8 cellular contexts compared by ENCODE assay signal in the genomic region with DNA sequence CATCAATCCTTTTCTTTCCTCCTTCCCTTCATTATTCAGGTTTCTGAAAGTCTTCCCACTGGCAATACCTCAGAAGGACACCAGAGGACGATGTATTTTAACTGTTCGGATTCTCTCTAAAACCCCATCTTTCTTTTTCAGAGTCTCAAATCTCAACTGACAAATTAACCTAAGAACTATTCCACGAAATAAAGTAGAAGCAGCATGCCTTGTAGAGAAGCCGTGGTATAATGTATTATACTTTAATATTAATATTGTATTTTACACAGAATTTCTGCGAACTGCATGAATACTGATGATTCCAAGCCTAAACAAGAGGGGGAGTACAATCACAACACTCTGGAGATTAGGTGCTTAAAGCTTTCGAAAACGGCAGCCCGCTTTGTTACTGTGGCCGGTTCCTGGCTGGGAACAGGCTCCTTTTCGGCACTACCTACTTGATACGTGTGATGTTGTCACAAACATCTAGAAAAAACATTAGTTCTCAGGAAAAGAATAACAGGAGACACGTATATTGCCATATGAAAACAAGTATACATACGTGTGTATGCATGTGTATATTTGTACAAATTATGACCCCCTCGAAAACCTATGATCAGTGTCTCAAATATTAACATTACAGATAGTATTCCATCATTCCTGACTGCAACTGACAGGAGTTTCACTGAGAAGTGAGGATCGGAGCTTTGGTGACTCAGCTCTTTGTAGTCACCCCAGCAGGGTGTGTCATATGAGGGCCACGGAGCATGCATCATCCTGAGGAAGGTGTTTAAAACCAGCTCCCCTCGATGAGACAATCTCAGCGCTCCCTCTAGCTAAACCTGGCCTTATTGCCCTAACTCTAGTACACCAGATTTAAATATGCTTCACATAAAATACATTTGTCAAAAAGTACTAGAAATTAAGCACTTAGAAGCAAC.
DNase-seq lines count a peak whose midpoint lies in the region; ATAC-seq and TF ChIP-seq lines count a peak whose summit lies in the region.

No MANE protein-coding gene starts in this region.

- H3K9me3 Mint-ChIP-seq in Calu3 (ENCODE audit: low read depth, unreplicated experiment): no peaks in the 10 kb centered on the region

- no peaks in the 10 kb centered on the region for H3K9me2 ChIP-seq in PC-3 (replicated peaks; ENCODE audit: low read length)

- POLR2A ChIA-PET in PC-3 (lab: Charles Lee; ENCODE audit: unreplicated experiment): interaction anchor here (0.5 to 0.7 kb wide), 2 partner anchors 396 to 474 kb away, joined by 3 to 4 read pairs; no protein-coding TSS in a partner anchor

- intact Hi-C loops in Calu3 (cut with micrococcal nuclease; ENCODE audit: unreplicated experiment): loop anchor here (1.0 to 2.0 kb wide), 4 partner anchors 268 to 528 kb away; no protein-coding TSS in a partner anchor
- intact Hi-C loops in PC-3 (cut with micrococcal nuclease): loop anchor here (1.0 to 5.0 kb wide), 4 partner anchors 138 to 528 kb away; no protein-coding TSS in a partner anchor
- intact Hi-C loops in mammary epithelial cell (cut with micrococcal nuclease): loop anchor here (1.0 to 5.0 kb wide), 7 partner anchors 42 to 528 kb away; no protein-coding TSS in a partner anchor

- WGBS in mammary epithelial cell (ENCODE audit: low coverage, missing lambda C conversion rate): 1% methylated on average over 18 of the region's 18 CpGs

- peak overlapping the region; percentile 95 for H3K27ac ChIP-seq in PC-3 (ENCODE audit: low read length)
- H3K27ac ChIP-seq in mammary epithelial cell (ENCODE audit: insufficient read depth, low read depth, low read length): peak overlapping the region; percentile 92

- CTCF ChIA-PET in Calu3 (lab: Charles Lee): interaction anchor here (0.5 to 2.8 kb wide), 20 partner anchors 24 to 528 kb away, joined by 3 to 82 read pairs (median 4); no protein-coding TSS in a partner anchor
- CTCF ChIA-PET in PC-3 (lab: Charles Lee): interaction anchor here (0.5 to 1.7 kb wide), 17 partner anchors 17 to 1267 kb away, joined by 3 to 16 read pairs (median 5); no protein-coding TSS in a partner anchor
- CTCF ChIA-PET in mammary epithelial cell (lab: Charles Lee; ENCODE audit: low non-redundant PET): interaction anchor here (0.6 to 1.4 kb wide), 6 partner anchors 22 to 483 kb away, joined by 3 to 28 read pairs (median 12); partner anchors contain the start of gene SLC2A12

- in situ Hi-C loops in mammary epithelial cell (cut with MboI; ENCODE audit: low sequenced_read_pairs in 2 of 2): loop anchor here (5.0 to 10.0 kb wide), 5 partner anchors 266 to 526 kb away; no protein-coding TSS in a partner anchor

- H3K36me3 Mint-ChIP-seq in Calu3 (ENCODE audit: insufficient read depth, unreplicated experiment): no peaks in the 10 kb centered on the region

- H3K4me1 Mint-ChIP-seq in Calu3 (ENCODE audit: low read depth, unreplicated experiment): no peaks in the 10 kb centered on the region

- ATAC-seq in GM19328 (IDR thresholded peaks at IDR 0.05; ENCODE audit: unreplicated experiment): peak; percentile 63
- peak; percentile 93 for ATAC-seq in PC-3

- DNase-seq in Calu3 (peak; percentile 66), HT-29 (ENCODE audit: low spot score) (peak; percentile 74), PC-3 (peak; percentile 90), mammary epithelial cell (peak; percentile 92), iris pigment epithelial cell (ENCODE audit: low read depth) (peak; percentile 87), NCI-H2029 treated with DMSO at 0.1 percent for 48 hours (lab: John Stamatoyannopoulos, UW) (no peak)
- peak; percentile 21 for DNase-seq in stimulated activated CD4-positive, alpha-beta T cell treated with anti-CD3 and anti-CD28 coated beads, Interleukin-15, amount 100 ng/mL, for 24 hours

- no peaks in the 10 kb centered on the region for H3K27me3 Mint-ChIP-seq in Calu3 (ENCODE audit: unreplicated experiment)

- no TSS peak for BruUV-seq in Calu3 (replicated peaks; lab: Mats Ljungman, UMichigan)
- BruUV-seq in PC-3 (replicated peaks; lab: Mats Ljungman, UMichigan): TSS peak; percentile 92
- BruUV-seq in mammary epithelial cell (replicated peaks; lab: Mats Ljungman, UMichigan): TSS peak; percentile 95

- TF ChIP-seq CTCF in Calu3 (IDR thresholded peaks at IDR 0.05; ENCODE audit: unreplicated experiment) (peak; percentile 82), PC-3 (conservative IDR thresholded peaks at IDR 0.05; ENCODE audit: low read depth, low read length) (peak; percentile 85), mammary epithelial cell (conservative IDR thresholded peaks at IDR 0.05 in 1 of 2, IDR thresholded peaks at IDR 0.05 in 1 of 2; ENCODE audit: extremely low read depth in 1 of 2, insufficient read depth in 1 of 2, low read depth in 1 of 2, low read length in 2 of 2) (peak; percentile 98)

- H3K79me2 ChIP-seq in PC-3 (ENCODE audit: low read length): no peaks in the 10 kb centered on the region
- no peaks in the 10 kb centered on the region for H3K79me2 ChIP-seq in mammary epithelial cell (ENCODE audit: insufficient read depth, low read length)

- H2AFZ ChIP-seq in PC-3 (ENCODE audit: low read length) (peak overlapping the region; percentile 62), mammary epithelial cell (ENCODE audit: low read depth, low read length) (peak overlapping the region; percentile 72)

- H3K9me3 ChIP-seq in PC-3 (ENCODE audit: low read length) (no peaks in the 10 kb centered on the region), mammary epithelial cell (replicated peaks; ENCODE audit: insufficient read depth, low read length) (no peaks in the 10 kb centered on the region)

- H3K27me3 ChIP-seq in PC-3 (ENCODE audit: low read length) (no peaks in the 10 kb centered on the region), mammary epithelial cell (ENCODE audit: insufficient read depth, low read length) (peaks cover 2% of the 10 kb centered on the region)

- H3K4me1 ChIP-seq in PC-3 (ENCODE audit: insufficient read depth, low read length) (peaks cover 30% of the 10 kb centered on the region), mammary epithelial cell (ENCODE audit: insufficient read depth, low read length) (peaks cover 4% of the 10 kb centered on the region)

- dilution Hi-C loops in mammary epithelial cell (cut with HindIII; ENCODE audit: low sequenced_read_pairs): loop anchor here (25.0 kb wide), 1 partner anchor 518 kb away; no protein-coding TSS in a partner anchor

- no peaks in the 10 kb centered on the region for H4K20me1 ChIP-seq in PC-3 (ENCODE audit: low read length)
- no peaks in the 10 kb centered on the region for H4K20me1 ChIP-seq in mammary epithelial cell (ENCODE audit: insufficient read depth, low read length)

- peak overlapping the region; percentile 63 for H3K4me3 Mint-ChIP-seq in Calu3 (ENCODE audit: low read depth, unreplicated experiment)

- peak overlapping the region; percentile 56 for H3K27ac Mint-ChIP-seq in Calu3 (ENCODE audit: unreplicated experiment)

- H3K36me3 ChIP-seq in PC-3 (ENCODE audit: low read depth, low read length) (no peaks in the 10 kb centered on the region; the same call in 1 of the 2 replicates), mammary epithelial cell (ENCODE audit: insufficient read depth, low read length) (no peaks in the 10 kb centered on the region)

- H3K4me3 ChIP-seq in PC-3 (ENCODE audit: low read length) (peak overlapping the region; percentile 74), mammary epithelial cell (replicated peaks in 1 of 3; ENCODE audit: insufficient read depth in 1 of 3, low read depth in 2 of 3, low read length in 3 of 3) (peak overlapping the region; percentile 43 to 50 (median 46))

- peak overlapping the region; percentile 96 for H3K4me2 ChIP-seq in PC-3 (ENCODE audit: low read length)
- H3K4me2 ChIP-seq in mammary epithelial cell (ENCODE audit: insufficient read depth, low read depth, low read length): peak overlapping the region; percentile 90

- no peaks in the 10 kb centered on the region for H3F3A ChIP-seq in PC-3 (ENCODE audit: low read length, unreplicated experiment)

- peak overlapping the region; percentile 89 for H3K9ac ChIP-seq in PC-3 (ENCODE audit: low read length)
- peak overlapping the region; percentile 91 for H3K9ac ChIP-seq in mammary epithelial cell (ENCODE audit: insufficient read depth, low read length)
